11 cellular contexts compared by ENCODE assay signal in the genomic region with DNA sequence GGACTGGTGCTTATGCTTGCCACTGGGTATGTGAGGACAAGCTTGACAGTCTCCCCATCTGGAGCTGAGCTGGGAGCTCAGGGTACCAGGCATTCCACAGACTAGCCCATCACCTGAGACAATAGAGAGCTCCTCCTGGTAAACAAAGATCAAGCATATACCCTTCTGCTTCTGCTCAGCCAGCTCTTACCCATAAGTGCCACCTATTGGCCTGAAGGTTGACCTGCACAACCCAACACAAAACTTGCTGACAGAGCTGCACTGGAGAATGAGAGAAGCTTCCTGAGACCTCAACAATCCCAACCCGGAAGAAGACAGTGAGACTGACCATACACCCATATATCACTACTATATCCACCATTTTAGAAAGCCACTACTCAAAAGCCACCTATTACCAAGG.
A peak's percentile ranks its signal among the peaks of the same experiment; 100 is the strongest.
DNase-seq lines count a peak whose midpoint lies in the region; ATAC-seq and TF ChIP-seq lines count a peak whose summit lies in the region.
"Had no signal": no experiment of that assay in that cellular context is flagged by ENCODE, and none has a peak within 500 bp of the region (broad histone marks: within the 10 kb centered on the region; RNA-seq: fewer than 3 reads in every experiment).

No MANE protein-coding gene starts in this region.

- intact Hi-C loops in activated CD8-positive, alpha-beta T cell treated with anti-CD3 and anti-CD28 coated beads for 36 hours (cut with micrococcal nuclease), result no loop called here

- in situ Hi-C loops in GM23248 (cut with MboI), result no loop called here

- H3K79me2 ChIP-seq in GM23248 (ENCODE audit: insufficient read depth), result no peaks in the 10 kb centered on the region

- CTCF ChIA-PET in AG04449 (lab: Yijun Ruan, JAX), result interaction anchor here (0.8 to 1.8 kb wide), 9 partner anchors 8 to 1270 kb away, joined by 3 to 7 read pairs (median 3); no protein-coding TSS in a partner anchor
- CTCF ChIA-PET in activated CD8-positive, alpha-beta T cell treated with anti-CD3 and anti-CD28 coated beads for 36 hours (lab: Charles Lee), result no interaction called here

- no peaks in the 10 kb centered on the region for H3K4me1 ChIP-seq in GM23248 (ENCODE audit: insufficient read depth)
- H3K4me1 ChIP-seq: Caco-2 had no signal

- H3K9ac ChIP-seq in GM23248, result no peak overlapping the region

- no peak overlapping the region for H2AFZ ChIP-seq in GM23248

- H3K4me3 Mint-ChIP-seq in activated CD8-positive, alpha-beta T cell treated with anti-CD3 and anti-CD28 coated beads for 36 hours, result no peak overlapping the region

- no peak overlapping the region for H3K27ac Mint-ChIP-seq in activated CD8-positive, alpha-beta T cell treated with anti-CD3 and anti-CD28 coated beads for 36 hours

- POLR2A ChIA-PET in AG04449 (lab: Yijun Ruan, JAX), result no interaction called here
- POLR2A ChIA-PET in activated CD8-positive, alpha-beta T cell treated with anti-CD3 and anti-CD28 coated beads for 36 hours (lab: Charles Lee), result no interaction called here

- H3K9me3 ChIP-seq in GM23248 (ENCODE audit: low read depth), result no peaks in the 10 kb centered on the region
- H3K9me3 ChIP-seq: Caco-2 had no signal

- no peaks in the 10 kb centered on the region for H3K27me3 ChIP-seq in GM23248 (replicated peaks; ENCODE audit: insufficient read depth)

- H3K27ac ChIP-seq in GM23248, result no peak overlapping the region

- no peaks in the 10 kb centered on the region for H3K36me3 Mint-ChIP-seq in activated CD8-positive, alpha-beta T cell treated with anti-CD3 and anti-CD28 coated beads for 36 hours (ENCODE audit: low read depth)

- no peaks in the 10 kb centered on the region for H3K4me1 Mint-ChIP-seq in activated CD8-positive, alpha-beta T cell treated with anti-CD3 and anti-CD28 coated beads for 36 hours (ENCODE audit: low read depth)

- WGBS in GM23248 (ENCODE audit: low coverage in 1 of 2, low lambda C conversion rate in 2 of 2, missing lambda C conversion rate in 2 of 2), 2 experiments, result 92 to 100% methylated on average over 1 of the region's 1 CpG

- no peaks in the 10 kb centered on the region for H3K27me3 Mint-ChIP-seq in activated CD8-positive, alpha-beta T cell treated with anti-CD3 and anti-CD28 coated beads for 36 hours

- TF ChIP-seq CTCF in AG04449 (IDR thresholded peaks at IDR 0.05; ENCODE audit: insufficient read depth, low read length, missing control alignments), result peak; percentile 39
- TF ChIP-seq CTCF in activated CD8-positive, alpha-beta T cell treated with anti-CD3 and anti-CD28 coated beads for 36 hours (IDR thresholded peaks at IDR 0.05), result no peak

- no peaks in the 10 kb centered on the region for H4K20me1 ChIP-seq in GM23248 (ENCODE audit: insufficient read depth)

- H3F3A ChIP-seq in GM23248 (ENCODE audit: insufficient read depth), result no peaks in the 10 kb centered on the region

- DNase-seq in AG04449 (ENCODE audit: low read depth, low spot score), result no peak
- DNase-seq in GM23248, result peak; percentile 33
- DNase-seq in OCI-M1 (lab: John Stamatoyannopoulos, UW), result peak; percentile 72
- peak; percentile 36 for DNase-seq in fibroblast of gingiva (ENCODE audit: low read depth)
- no peak for DNase-seq in activated CD8-positive, alpha-beta T cell treated with anti-CD3 and anti-CD28 coated beads for 36 hours
- no peak for DNase-seq in stimulated activated CD4-positive, alpha-beta T cell treated with anti-CD3 and anti-CD28 coated beads, Interleukin-4, amount 100 ng/mL, for 4 hours
- DNase-seq in COR-L47 (lab: John Stamatoyannopoulos, UW), result no peak
- DNase-seq: activated CD4-positive, alpha-beta T cell treated with anti-CD3 and anti-CD28 coated beads for 48 hours; retina had no signal

- H3K4me3 ChIP-seq in AG04449 (ENCODE audit: low read depth, low read length), result no peak overlapping the region
- no peak overlapping the region for H3K4me3 ChIP-seq in GM23248

- no peak overlapping the region for H3K4me2 ChIP-seq in GM23248 (ENCODE audit: unreplicated experiment)

- H3K36me3 ChIP-seq in GM23248 (ENCODE audit: low read depth), result no peaks in the 10 kb centered on the region

- peaks cover 13% of the 10 kb centered on the region for H3K9me3 Mint-ChIP-seq in activated CD8-positive, alpha-beta T cell treated with anti-CD3 and anti-CD28 coated beads for 36 hours

- H3K9me2 ChIP-seq in GM23248 (ENCODE audit: insufficient read depth), result no peaks in the 10 kb centered on the region

- ATAC-seq in HG03460 (IDR thresholded peaks at IDR 0.05; ENCODE audit: unreplicated experiment), result no peak
- no peak for ATAC-seq in activated CD8-positive, alpha-beta T cell treated with anti-CD3 and anti-CD28 coated beads for 36 hours

Comparison
In these comparisons a context has a peak if more than half of its experiments do, and no peak if none do; other contexts are left out.
1. DNase-seq: peak in GM23248 (single experiment), OCI-M1 (single experiment) and fibroblast of gingiva (single experiment); none in AG04449 (single experiment), activated CD8-positive, alpha-beta T cell treated with anti-CD3 and anti-CD28 coated beads for 36 hours (single experiment), stimulated activated CD4-positive, alpha-beta T cell treated with anti-CD3 and anti-CD28 coated beads, Interleukin-4, amount 100 ng/mL, for 4 hours (0 of 2) and COR-L47 (single experiment).